Comparison of ENCODE assay signal across 30 cellular contexts in the genomic region with DNA sequence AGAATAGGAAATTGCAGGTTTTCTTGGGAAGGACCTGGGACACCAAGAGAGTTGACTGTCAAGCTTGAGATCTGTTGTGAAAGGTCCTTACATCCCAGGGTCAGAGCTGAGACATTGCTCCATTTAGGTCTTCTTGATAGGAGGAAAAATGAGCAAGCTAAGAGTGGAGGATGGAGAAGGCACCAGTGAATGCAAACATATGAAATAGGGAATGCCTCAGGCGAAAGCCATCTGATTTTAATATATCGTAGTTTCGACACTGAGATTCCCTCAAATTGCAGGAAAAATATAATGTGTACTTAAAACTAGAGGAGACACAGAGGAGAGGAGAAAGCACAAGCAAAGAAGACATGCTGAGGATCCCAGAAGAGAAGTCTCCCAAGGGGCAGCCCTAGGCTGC.
"Had no signal": no experiment of that assay in that cellular context is flagged by ENCODE, and none has a peak within 500 bp of the region (broad histone marks: within the 10 kb centered on the region; RNA-seq: fewer than 3 reads in every experiment).

No MANE protein-coding gene starts in this region.

- H3K4me3 Mint-ChIP-seq: activated B cell treated with CpG ODN at 0.5 μM for 24 hours; activated CD4-positive, alpha-beta T cell treated with anti-CD3 and anti-CD28 coated beads for 36 hours; activated CD8-positive, alpha-beta T cell treated with anti-CD3 and anti-CD28 coated beads, Interleukin-2, amount 10 ng/mL, durations not matched to agents 7 days and 5 days; activated naive CD4-positive, alpha-beta T cell treated with anti-CD3 and anti-CD28 coated beads, Interleukin-2, amount 10 ng/mL, durations not matched to agents 7 days and 5 days; activated naive CD8-positive, alpha-beta T cell treated with anti-CD3 and anti-CD28 coated beads, Interleukin-2, amount 10 ng/mL, durations not matched to agents 7 days and 5 days; activated T-helper 1 cell treated with anti-CD3 and anti-CD28 coated beads, Interleukin-12 subunit alpha, Interleukin-12 subunit beta, Interleukin-2, Interleukin-4 antibody, amounts not matched to agents 30 ng/mL and 10 ng/mL and 1 ng/mL, durations not matched to agents 14 hours and 24 hours and 36 hours; central memory CD8-positive, alpha-beta T cell; T-helper 2 cell treated with Interferon-gamma antibody and Interleukin-4, amounts not matched to agents 5 μg/mL and 100 μg/mL, for 36 hours had no signal

- H2AFZ ChIP-seq: parathyroid adenoma had no signal

- H3K9ac ChIP-seq: parathyroid adenoma had no signal

- ATAC-seq: activated CD4-positive, alpha-beta T cell treated with anti-CD3 and anti-CD28 coated beads for 36 hours; activated CD8-positive, alpha-beta T cell treated with anti-CD3 and anti-CD28 coated beads, Interleukin-2, amount 10 ng/mL, durations not matched to agents 7 days and 5 days; foreskin keratinocyte; left lung; mucosa of descending colon had no signal

- H3K27ac ChIP-seq: foreskin keratinocyte, left lung, parathyroid adenoma, right atrium auricular region, transverse colon had no signal

- DNase-seq: activated B cell treated with CpG ODN at 0.5 μM for 24 hours; activated CD4-positive, alpha-beta T cell treated with anti-CD3 and anti-CD28 coated beads for 36 hours; activated CD8-positive, alpha-beta T cell treated with anti-CD3 and anti-CD28 coated beads, Interleukin-2, amount 10 ng/mL, durations not matched to agents 7 days and 5 days; activated effector memory CD4-positive, alpha-beta T cell treated with anti-CD3 and anti-CD28 coated beads, Interleukin-2, amount 50 U/mL, for 16 hours; activated naive CD4-positive, alpha-beta T cell treated with anti-CD3 and anti-CD28 coated beads, Interleukin-2, amount 10 ng/mL, durations not matched to agents 7 days and 5 days; activated naive CD8-positive, alpha-beta T cell treated with anti-CD3 and anti-CD28 coated beads, Interleukin-2, amount 10 ng/mL, durations not matched to agents 7 days and 5 days; activated T-cell treated with anti-CD3 and anti-CD28 coated beads for 4 hours; amniotic stem cell; effector CD4-positive, alpha-beta T cell; erythroblast; foreskin keratinocyte; heart left ventricle; hypothalamus; left lung; mucosa of descending colon; nucleus accumbens; stimulated activated CD4-positive, alpha-beta T cell treated with anti-CD3 and anti-CD28 coated beads, Interleukin-2, amount 100 ng/mL, for 48 hours; stimulated activated naive CD4-positive, alpha-beta T cell treated with Interleukin-2 at 50 U/mL for 16 hours; T-helper 1 cell; transverse colon had no signal

- H3K9me3 Mint-ChIP-seq: activated B cell treated with CpG ODN at 0.5 μM for 24 hours; activated naive CD4-positive, alpha-beta T cell treated with anti-CD3 and anti-CD28 coated beads, Interleukin-2, amount 10 ng/mL, durations not matched to agents 7 days and 5 days; activated naive CD8-positive, alpha-beta T cell treated with anti-CD3 and anti-CD28 coated beads, Interleukin-2, amount 10 ng/mL, durations not matched to agents 7 days and 5 days; activated T-helper 1 cell treated with anti-CD3 and anti-CD28 coated beads, Interleukin-12 subunit alpha, Interleukin-12 subunit beta, Interleukin-2, Interleukin-4 antibody, amounts not matched to agents 30 ng/mL and 10 ng/mL and 1 ng/mL, durations not matched to agents 14 hours and 24 hours and 36 hours; central memory CD8-positive, alpha-beta T cell; T-helper 2 cell treated with Interferon-gamma antibody and Interleukin-4, amounts not matched to agents 5 μg/mL and 100 μg/mL, for 36 hours had no signal

- H3K27me3 ChIP-seq: breast epithelium, foreskin keratinocyte, heart left ventricle, left lung, right atrium auricular region had no signal

- H3K27ac Mint-ChIP-seq: activated B cell treated with CpG ODN at 0.5 μM for 24 hours; activated CD4-positive, alpha-beta T cell treated with anti-CD3 and anti-CD28 coated beads for 36 hours; activated CD8-positive, alpha-beta T cell treated with anti-CD3 and anti-CD28 coated beads, Interleukin-2, amount 10 ng/mL, durations not matched to agents 7 days and 5 days; activated naive CD4-positive, alpha-beta T cell treated with anti-CD3 and anti-CD28 coated beads, Interleukin-2, amount 10 ng/mL, durations not matched to agents 7 days and 5 days; activated naive CD8-positive, alpha-beta T cell treated with anti-CD3 and anti-CD28 coated beads, Interleukin-2, amount 10 ng/mL, durations not matched to agents 7 days and 5 days; activated T-helper 1 cell treated with anti-CD3 and anti-CD28 coated beads, Interleukin-12 subunit alpha, Interleukin-12 subunit beta, Interleukin-2, Interleukin-4 antibody, amounts not matched to agents 30 ng/mL and 10 ng/mL and 1 ng/mL, durations not matched to agents 14 hours and 24 hours and 36 hours; T-helper 2 cell treated with Interferon-gamma antibody and Interleukin-4, amounts not matched to agents 5 μg/mL and 100 μg/mL, for 36 hours had no signal

- H3K36me3 ChIP-seq: breast epithelium, heart left ventricle, left lung, right atrium auricular region, transverse colon had no signal

- H3K36me3 Mint-ChIP-seq: activated naive CD4-positive, alpha-beta T cell treated with anti-CD3 and anti-CD28 coated beads, Interleukin-2, amount 10 ng/mL, durations not matched to agents 7 days and 5 days; activated naive CD8-positive, alpha-beta T cell treated with anti-CD3 and anti-CD28 coated beads, Interleukin-2, amount 10 ng/mL, durations not matched to agents 7 days and 5 days had no signal

- H3K4me1 Mint-ChIP-seq: activated B cell treated with CpG ODN at 0.5 μM for 24 hours; activated naive CD4-positive, alpha-beta T cell treated with anti-CD3 and anti-CD28 coated beads, Interleukin-2, amount 10 ng/mL, durations not matched to agents 7 days and 5 days; activated naive CD8-positive, alpha-beta T cell treated with anti-CD3 and anti-CD28 coated beads, Interleukin-2, amount 10 ng/mL, durations not matched to agents 7 days and 5 days; central memory CD8-positive, alpha-beta T cell had no signal

- FAIRE-seq: colon, endometrium, urothelium cell line had no signal

- H3K27me3 Mint-ChIP-seq: activated B cell treated with CpG ODN at 0.5 μM for 24 hours had no signal

- H3K9me3 ChIP-seq: breast epithelium, heart left ventricle, left lung, mucosa of descending colon, right atrium auricular region, transverse colon had no signal

- H3K4me3 ChIP-seq: breast epithelium, heart left ventricle, left lung, lung, mucosa of descending colon, right atrium auricular region, transverse colon had no signal
